In the genomic region with DNA sequence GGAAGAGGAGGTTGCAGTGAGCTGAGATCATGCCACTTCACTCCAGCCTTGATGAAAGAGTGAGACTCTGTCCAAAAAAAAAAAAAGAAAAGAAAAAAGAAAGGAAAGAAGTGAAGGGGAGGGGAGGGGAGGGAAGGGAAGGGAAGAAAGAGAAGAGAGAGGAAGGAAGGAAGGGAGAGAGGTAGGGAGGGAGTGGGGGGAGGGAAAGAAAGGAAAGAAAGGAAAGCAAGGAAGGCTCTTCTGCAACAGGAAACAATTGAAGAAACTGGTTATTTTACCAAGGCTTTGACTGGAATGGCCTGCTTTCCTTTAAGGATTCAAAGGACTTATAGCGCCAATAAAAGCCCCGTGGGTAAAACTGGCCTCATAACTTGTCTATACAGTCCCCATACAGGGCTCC, we compare ENCODE assay signal across 16 cellular contexts.
DNase-seq lines count a peak whose midpoint lies in the region; ATAC-seq and TF ChIP-seq lines count a peak whose summit lies in the region.
"Had no signal": no experiment of that assay in that cellular context is flagged by ENCODE, and none has a peak within 500 bp of the region (broad histone marks: within the 10 kb centered on the region; RNA-seq: fewer than 3 reads in every experiment).

No MANE protein-coding gene starts in this region.

- peaks cover 9% of the 10 kb centered on the region for H3K4me1 Mint-ChIP-seq in endodermal cell

- H3K4me1 ChIP-seq in cardiac muscle cell (ENCODE audit: low read depth) (peaks cover 16% of the 10 kb centered on the region), right atrium auricular region (peaks cover 0 to 4% of the 10 kb centered on the region in 2 donors), HEK293 (ENCODE audit: control insufficient read depth, insufficient read depth, low read length) (no peaks in the 10 kb centered on the region), endodermal cell (ENCODE audit: control insufficient read depth, insufficient read depth, low read length) (no peaks in the 10 kb centered on the region), trophoblast cell (ENCODE audit: control insufficient read depth in 1 of 2, insufficient read depth in 2 of 2, low read length in 2 of 2) (peaks cover 21 to 25% of the 10 kb centered on the region in 2 experiments), Peyer's patch (peaks cover 0 to 25% (median 3%) of the 10 kb centered on the region in 4 donors)
- H3K4me1 ChIP-seq: BE2C, Caco-2 had no signal

- no peak overlapping the region for H4K12ac ChIP-seq in trophoblast cell (ENCODE audit: low read depth, low read length)

- H3K27ac ChIP-seq in cardiac muscle cell (peak overlapping the region; percentile 49), right atrium auricular region (no peak overlapping the region), HEK293 (ENCODE audit: extremely low read depth, low read depth, low read length) (no peak overlapping the region), endodermal cell (ENCODE audit: low read depth, low read length) (no peak overlapping the region), trophoblast cell (ENCODE audit: low read depth, low read length) (peak overlapping the region; percentile 16), Peyer's patch (no peak overlapping the region)
- H3K27ac ChIP-seq: KMS-11 had no signal

- no peak overlapping the region for H4K8ac ChIP-seq in trophoblast cell (ENCODE audit: low read depth, low read length)

- POLR2A ChIA-PET in HEK293 (lab: Yijun Ruan, JAX), result no interaction called here

- H2BK12ac ChIP-seq in trophoblast cell (ENCODE audit: low read length), result no peak overlapping the region

- H3K9ac ChIP-seq in endodermal cell (ENCODE audit: extremely low read depth, low read length, poor library complexity, severe bottlenecking) (no peak overlapping the region), trophoblast cell (ENCODE audit: low read length) (no peak overlapping the region)
- H3K9ac ChIP-seq: KMS-11 had no signal

- H2AK5ac ChIP-seq in trophoblast cell (ENCODE audit: low read length), result no peak overlapping the region

- TF ChIP-seq CTCF in cardiac muscle cell (IDR thresholded peaks at IDR 0.05; ENCODE audit: low read depth, low read length) (no peak), right atrium auricular region (IDR thresholded peaks at IDR 0.05) (no peak), HEK293 (tag by site-specific recombination; IDR thresholded peaks at IDR 0.05) (no peak), endodermal cell (conservative IDR thresholded peaks at IDR 0.05) (no peak), Peyer's patch (IDR thresholded peaks at IDR 0.05) (no peak)

- H3K9me3 Mint-ChIP-seq in endodermal cell, result peaks cover 14% of the 10 kb centered on the region
- H3K9me3 Mint-ChIP-seq: CD4-positive, alpha-beta T cell had no signal

- H2BK5ac ChIP-seq in trophoblast cell (ENCODE audit: low read depth, low read length, poor library complexity), result no peak overlapping the region

- H3K4ac ChIP-seq in trophoblast cell (ENCODE audit: low read depth, low read length), result no peak overlapping the region

- H2BK120ac ChIP-seq in trophoblast cell (ENCODE audit: insufficient read depth, low read length, poor library complexity), result no peak overlapping the region

- H3K36me3 Mint-ChIP-seq in endodermal cell (ENCODE audit: low read depth), result peaks cover 38% of the 10 kb centered on the region

- H3K4me3 ChIP-seq in cardiac muscle cell (no peak overlapping the region), right atrium auricular region (no peak overlapping the region), HEK293 (ENCODE audit: low read depth, low read length) (no peak overlapping the region), endodermal cell (ENCODE audit: low read length) (no peak overlapping the region), trophoblast cell (ENCODE audit: low read depth, low read length) (no peak overlapping the region), Peyer's patch (no peak overlapping the region)

- H3K79me1 ChIP-seq in trophoblast cell (ENCODE audit: low read length), result peaks cover 2% of the 10 kb centered on the region

- no peaks in the 10 kb centered on the region for H3K27me3 Mint-ChIP-seq in endodermal cell (ENCODE audit: insufficient read depth)
- H3K27me3 Mint-ChIP-seq: CD4-positive, alpha-beta T cell had no signal

- H3K14ac ChIP-seq in trophoblast cell (ENCODE audit: low read length), result no peak overlapping the region

- CTCF ChIA-PET in HEK293 (lab: Yijun Ruan, JAX), result interaction anchor here (2.6 kb wide), 1 partner anchor 10 kb away, joined by 8 read pairs; no protein-coding TSS in a partner anchor

- H3K4me3 Mint-ChIP-seq in endodermal cell, result no peak overlapping the region
- H3K4me3 Mint-ChIP-seq: CD4-positive, alpha-beta T cell; H9 had no signal

- H3K36me3 ChIP-seq in cardiac muscle cell, result peaks cover 6% of the 10 kb centered on the region
- H3K36me3 ChIP-seq in right atrium auricular region, result peaks cover 9% of the 10 kb centered on the region
- peaks cover 0 to 27% of the 10 kb centered on the region in 2 experiments; a peak in 2 of 3 replicates for H3K36me3 ChIP-seq in HEK293 (ENCODE audit: control insufficient read depth in 2 of 2, insufficient read depth in 1 of 2, low read length in 2 of 2)
- H3K36me3 ChIP-seq in endodermal cell (ENCODE audit: control insufficient read depth, insufficient read depth, low read length), result peaks cover 16% of the 10 kb centered on the region
- H3K36me3 ChIP-seq in trophoblast cell (ENCODE audit: control insufficient read depth in 1 of 2, insufficient read depth in 2 of 2, low read length in 2 of 2), result peaks cover 6 to 14% of the 10 kb centered on the region in 2 experiments
- peaks cover 0 to 18% (median 0%) of the 10 kb centered on the region in 3 donors for H3K36me3 ChIP-seq in Peyer's patch

- H3K79me2 ChIP-seq in trophoblast cell (ENCODE audit: control insufficient read depth, insufficient read depth, low read length, poor library complexity), result peaks cover 6% of the 10 kb centered on the region

- no peak for ATAC-seq in GM18867 (IDR thresholded peaks at IDR 0.05; ENCODE audit: unreplicated experiment)

- TF ChIP-seq POLR2A in Peyer's patch (IDR thresholded peaks at IDR 0.05), result no peak

- H2AFZ ChIP-seq in trophoblast cell (ENCODE audit: insufficient read depth, low read length, poor library complexity), result no peak overlapping the region

- H3K9me3 ChIP-seq in cardiac muscle cell (ENCODE audit: low read depth) (no peaks in the 10 kb centered on the region), right atrium auricular region (no peaks in the 10 kb centered on the region), HEK293 (ENCODE audit: control insufficient read depth, insufficient read depth, low read depth, low read length) (no peaks in the 10 kb centered on the region), endodermal cell (ENCODE audit: control insufficient read depth, low read length) (no peaks in the 10 kb centered on the region), trophoblast cell (ENCODE audit: insufficient read depth, low read depth, low read length) (no peaks in the 10 kb centered on the region), Peyer's patch (no peaks in the 10 kb centered on the region)
- H3K9me3 ChIP-seq: BE2C, Caco-2 had no signal

- no peak overlapping the region for H3K27ac Mint-ChIP-seq in endodermal cell
- H3K27ac Mint-ChIP-seq: CD4-positive, alpha-beta T cell had no signal

- no peak for DNase-seq in cardiac muscle cell (ENCODE audit: low read depth in 1 of 2, low spot score in 1 of 2)
- DNase-seq in right atrium auricular region (ENCODE audit: low spot score), result no peak
- peak; percentile 12 for DNase-seq in endodermal cell
- DNase-seq in trophoblast cell, result no peak
- no peak for DNase-seq in OCI-M2 (lab: John Stamatoyannopoulos, UW; ENCODE audit: unreplicated experiment)
- DNase-seq in Peyer's patch, result no peak
- DNase-seq: 8988T; BE2C; C1 segment of cervical spinal cord; Caco-2; CD4-positive, alpha-beta T cell; GDM1; H9 had no signal

- no peak overlapping the region for H3K18ac ChIP-seq in trophoblast cell (ENCODE audit: low read length)

- H3K27me3 ChIP-seq in cardiac muscle cell (no peaks in the 10 kb centered on the region), right atrium auricular region (no peaks in the 10 kb centered on the region), endodermal cell (ENCODE audit: control insufficient read depth, insufficient read depth, low read length, poor library complexity, severe bottlenecking) (no peaks in the 10 kb centered on the region), trophoblast cell (ENCODE audit: insufficient read depth, low read length) (no peaks in the 10 kb centered on the region), Peyer's patch (no peaks in the 10 kb centered on the region)
- H3K27me3 ChIP-seq: BE2C had no signal

- no peak overlapping the region for H4K91ac ChIP-seq in trophoblast cell (ENCODE audit: low read depth, low read length)

- 89 to 98% methylated on average over 2 of the region's 2 CpGs for WGBS in endodermal cell (ENCODE audit: insufficient coverage in 1 of 2, insufficient read length in 1 of 2), 2 experiments
- no CpG with 5 or more reads among the region's 2 CpGs for WGBS in trophoblast cell (ENCODE audit: extremely low coverage, insufficient coverage, insufficient read length)

- H3K4me2 ChIP-seq in trophoblast cell (ENCODE audit: low read length), result no peak overlapping the region
- H3K4me2 ChIP-seq: KMS-11 had no signal

- no peak overlapping the region for H3K23ac ChIP-seq in trophoblast cell (ENCODE audit: low read length)

TF ChIP-seq in HEK293, 187 proteins besides CTCF, POLR2A, EP300 and RAD21:
- TF ChIP-seq PRDM1 (tag by site-specific recombination; IDR thresholded peaks at IDR 0.05), result peak; percentile 87
- TF ChIP-seq ZNF174 (tag by site-specific recombination; IDR thresholded peaks at IDR 0.05), result no peak
- no peak for TF ChIP-seq ZNF837 (tag by site-specific recombination; IDR thresholded peaks at IDR 0.05)
- TF ChIP-seq ZNF426 (tag by site-specific recombination; IDR thresholded peaks at IDR 0.05), result no peak
- TF ChIP-seq YY2 (tag by site-specific recombination; IDR thresholded peaks at IDR 0.05), result no peak
- no peak for TF ChIP-seq ZSCAN16 (tag by site-specific recombination; IDR thresholded peaks at IDR 0.05)

Comparison
In these comparisons a context has a peak if more than half of its experiments do, and no peak if none do; other contexts are left out.
1. H3K27ac ChIP-seq: peak in cardiac muscle cell (single experiment) and trophoblast cell (single experiment); none in right atrium auricular region (0 of 2), HEK293 (single experiment), endodermal cell (single experiment) and Peyer's patch (0 of 4).